ENCODE assay signal across 12 cellular contexts in genomic region chr5:180314106-180314505, GRCh38. TPM values are rescaled to one million over a fixed set of nuclear protein-coding genes. Genes with fewer than 3 reads are reported as not detected.
DNase-seq lines count a peak whose midpoint lies in the region; ATAC-seq and TF ChIP-seq lines count a peak whose summit lies in the region.
"Had no signal": no experiment of that assay in that cellular context is flagged by ENCODE, and none has a peak within 500 bp of the region (broad histone marks: within the 10 kb centered on the region; RNA-seq: fewer than 3 reads in every experiment).

No MANE protein-coding gene starts in this region.

- H3K4me3 ChIP-seq in NB4 (ENCODE audit: low read depth, low read length) (peak overlapping the region; percentile 34), dorsolateral prefrontal cortex (peak overlapping the region in 37 of 59 donors; percentile 3 to 77 (median 53)), skeletal muscle satellite cell (ENCODE audit: low read length) (no peak overlapping the region)
- H3K4me3 ChIP-seq: hepatocyte had no signal

- intact Hi-C loops in dorsolateral prefrontal cortex (cut with DNase I), result no loop called here

- H3K27me3 ChIP-seq in dorsolateral prefrontal cortex (no peaks in the 10 kb centered on the region), skeletal muscle satellite cell (ENCODE audit: control insufficient read depth, insufficient read depth, low read length) (no peaks in the 10 kb centered on the region)
- H3K27me3 ChIP-seq: hepatocyte, upper lobe of left lung had no signal

- TF ChIP-seq CTCF in NB4 (IDR thresholded peaks at IDR 0.05; ENCODE audit: low read depth, low read length), result no peak
- no peak for TF ChIP-seq CTCF in dorsolateral prefrontal cortex (IDR thresholded peaks at IDR 0.05 in 54 of 56, conservative IDR thresholded peaks at IDR 0.05 in 2 of 56; ENCODE audit: low read depth in 1 of 56, partially characterized antibody in 56 of 56)

- TF ChIP-seq POLR2A in NB4 (IDR thresholded peaks at IDR 0.05; ENCODE audit: extremely low read depth, insufficient read length), result no peak

- no peaks in the 10 kb centered on the region for H3K9me3 ChIP-seq in skeletal muscle satellite cell (replicated peaks; ENCODE audit: low read length)
- H3K9me3 ChIP-seq: upper lobe of left lung had no signal

- no peaks in the 10 kb centered on the region for H3K36me3 Mint-ChIP-seq in activated naive CD4-positive, alpha-beta T cell treated with anti-CD3 and anti-CD28 coated beads, Interleukin-2, amount 10 ng/mL, durations not matched to agents 7 days and 5 days

- H3K36me3 ChIP-seq in skeletal muscle satellite cell (ENCODE audit: insufficient read depth, low read length), result peaks cover 49% of the 10 kb centered on the region
- H3K36me3 ChIP-seq: upper lobe of left lung had no signal

- H3K9me3 Mint-ChIP-seq in activated naive CD4-positive, alpha-beta T cell treated with anti-CD3 and anti-CD28 coated beads, Interleukin-2, amount 10 ng/mL, durations not matched to agents 7 days and 5 days, result no peaks in the 10 kb centered on the region
- H3K9me3 Mint-ChIP-seq: T-helper 2 cell treated with Interferon-gamma antibody and Interleukin-4, amounts not matched to agents 5 μg/mL and 100 μg/mL, for 36 hours had no signal

- no peak overlapping the region for H3K9ac ChIP-seq in skeletal muscle satellite cell (ENCODE audit: low read depth, low read length)

- DNase-seq in activated naive CD4-positive, alpha-beta T cell treated with anti-CD3 and anti-CD28 coated beads, Interleukin-2, amount 10 ng/mL, durations not matched to agents 7 days and 5 days, result no peak
- DNase-seq in activated naive CD4-positive, alpha-beta T cell treated with anti-CD3 and anti-CD28 coated beads, Interleukin-2, amount 50 U/mL, for 16 hours, result no peak
- no peak for DNase-seq in NB4 (ENCODE audit: low read depth)
- DNase-seq in dorsolateral prefrontal cortex, result peak in 1 of 10 donors; percentile 10
- no peak for DNase-seq in NCI-H2081 (lab: John Stamatoyannopoulos, UW)
- DNase-seq: cortex of kidney had no signal

- peaks cover 5% of the 10 kb centered on the region for H3K27me3 Mint-ChIP-seq in activated naive CD4-positive, alpha-beta T cell treated with anti-CD3 and anti-CD28 coated beads, Interleukin-2, amount 10 ng/mL, durations not matched to agents 7 days and 5 days

- peak overlapping the region; percentile 66 for H3K4me2 ChIP-seq in skeletal muscle satellite cell (ENCODE audit: low read length)
- H3K4me2 ChIP-seq: hepatocyte had no signal

- ATAC-seq in HG02870 (IDR thresholded peaks at IDR 0.05; ENCODE audit: unreplicated experiment) (no peak), HG03108 (IDR thresholded peaks at IDR 0.05; ENCODE audit: unreplicated experiment) (no peak)

- CTCF ChIA-PET in activated naive CD4-positive, alpha-beta T cell treated with anti-CD3 and anti-CD28 coated beads, Interleukin-2, amount 10 ng/mL, durations not matched to agents 7 days and 5 days (lab: Charles Lee), result interaction anchor here (0.8 to 4.7 kb wide), 11 partner anchors 8 to 188 kb away, joined by 3 to 88 read pairs (median 5); no protein-coding TSS in a partner anchor

- H3K4me1 ChIP-seq in skeletal muscle satellite cell (ENCODE audit: control insufficient read depth, insufficient read depth, low read length), result no peaks in the 10 kb centered on the region
- H3K4me1 ChIP-seq: upper lobe of left lung had no signal

- peaks cover 15% of the 10 kb centered on the region for H3K4me1 Mint-ChIP-seq in activated naive CD4-positive, alpha-beta T cell treated with anti-CD3 and anti-CD28 coated beads, Interleukin-2, amount 10 ng/mL, durations not matched to agents 7 days and 5 days

- peak overlapping the region; percentile 87 for H3K27ac Mint-ChIP-seq in activated naive CD4-positive, alpha-beta T cell treated with anti-CD3 and anti-CD28 coated beads, Interleukin-2, amount 10 ng/mL, durations not matched to agents 7 days and 5 days
- H3K27ac Mint-ChIP-seq: T-helper 2 cell treated with Interferon-gamma antibody and Interleukin-4, amounts not matched to agents 5 μg/mL and 100 μg/mL, for 36 hours had no signal

- H3K4me3 Mint-ChIP-seq in activated naive CD4-positive, alpha-beta T cell treated with anti-CD3 and anti-CD28 coated beads, Interleukin-2, amount 10 ng/mL, durations not matched to agents 7 days and 5 days, result peak overlapping the region; percentile 71
- H3K4me3 Mint-ChIP-seq: T-helper 2 cell treated with Interferon-gamma antibody and Interleukin-4, amounts not matched to agents 5 μg/mL and 100 μg/mL, for 36 hours had no signal

- peak overlapping the region in 35 of 59 donors; percentile 21 to 92 (median 75) for H3K27ac ChIP-seq in dorsolateral prefrontal cortex
- H3K27ac ChIP-seq: hepatocyte, upper lobe of left lung had no signal

RNA-seq across cellular contexts. Expression of gene MAPK9, which starts 22.2 kb away (rescaled TPM):
- total RNA-seq in dorsolateral prefrontal cortex, result 100 to 1,000 TPM in 95 of 120 experiments, 10 to 100 TPM in 25; 64.6 to 182 (median 123) TPM
- 20.3 and 22.5 TPM in 2 replicates for total RNA-seq in skeletal muscle satellite cell (2012; rRNA removed)

RNA-seq across cellular contexts. Expression of gene GFPT2, which starts 39.0 kb away (rescaled TPM):
- 10 to 100 TPM; 19.3 to 78.0 (median 32.5) TPM for total RNA-seq in dorsolateral prefrontal cortex
- total RNA-seq in skeletal muscle satellite cell (2012; rRNA removed), result 140 and 190 TPM in 2 replicates
